8 cellular contexts compared by ENCODE assay signal in genomic region chr19:39125554-39126311, GRCh38. TPM values are rescaled to one million over a fixed set of nuclear protein-coding genes. Genes with fewer than 3 reads are reported as not detected.
DNase-seq lines count a peak whose midpoint lies in the region; ATAC-seq and TF ChIP-seq lines count a peak whose summit lies in the region.

TSS of gene PAK4 (plus strand) at chr19:39125786. CDS start at chr19:39169554, 43,768 bp downstream.

- H3K27me3 Mint-ChIP-seq in T-helper 17 cell (peaks cover 5% of the 10 kb centered on the region), progenitor cell of endocrine pancreas (peaks cover 3% of the 10 kb centered on the region)

- H3K4me3 ChIP-seq in urinary bladder (ENCODE audit: low read depth, low read length): peak within 1 kb of the TSS; percentile 76

- H3K9me3 ChIP-seq in T-helper 17 cell (ENCODE audit: control insufficient read depth, low read length, poor library complexity, severe bottlenecking): no peaks in the 10 kb centered on the region

- H3K4me1 Mint-ChIP-seq in T-helper 17 cell: peaks cover 38% of the 10 kb centered on the region
- H3K4me1 Mint-ChIP-seq in progenitor cell of endocrine pancreas (ENCODE audit: low read depth): peaks cover 32% of the 10 kb centered on the region

- H3K36me3 ChIP-seq in urinary bladder (ENCODE audit: insufficient read depth): no peaks in the 10 kb centered on the region

- H3K4me1 ChIP-seq in urinary bladder (ENCODE audit: insufficient read depth): no peaks in the 10 kb centered on the region

- in situ Hi-C loops in GM13977 (cut with MboI; ENCODE audit: low pct_unique_long_range_greater_than_20kb, low sequenced_read_pairs, unreplicated experiment): loop anchor here (10.0 kb wide), 1 partner anchor 209 kb away; the partner anchor contains the start of gene GMFG

- ATAC-seq in HG02884 (IDR thresholded peaks at IDR 0.05; ENCODE audit: unreplicated experiment) (peak; percentile 94), T-helper 17 cell (peak; percentile 98), left cardiac atrium (peak; percentile 99 to 100)

- H3K4me3 Mint-ChIP-seq in T-helper 17 cell (peak within 1 kb of the TSS; percentile 99), progenitor cell of endocrine pancreas (ENCODE audit: low read depth) (peak within 1 kb of the TSS; percentile 89)

- H3K27ac Mint-ChIP-seq in T-helper 17 cell (peak within 1 kb of the TSS; percentile 96), progenitor cell of endocrine pancreas (peak within 1 kb of the TSS; percentile 96)

- peak within 1 kb of the TSS; percentile 64 for H3K27ac ChIP-seq in urinary bladder (ENCODE audit: low read depth)

- intact Hi-C loops in left cardiac atrium (cut with DNase I): no loop called here

- under 1% methylated on average over 64 of the region's 64 CpGs for WGBS in urinary bladder

- H3K36me3 Mint-ChIP-seq in T-helper 17 cell (ENCODE audit: low read depth) (peaks cover 2% of the 10 kb centered on the region), progenitor cell of endocrine pancreas (ENCODE audit: insufficient read depth) (no peaks in the 10 kb centered on the region)

- DNase-seq in GM13977 (ENCODE audit: low spot score): peak; percentile 100
- peak; percentile 96 for DNase-seq in NCI-H1694 treated with DMSO at 0.1 percent for 48 hours (lab: John Stamatoyannopoulos, UW)
- peak; percentile 92 to 94 (median 93) for DNase-seq in T-helper 17 cell
- peak; percentile 65 to 99 (median 95) for DNase-seq in amygdala (lab: John Stamatoyannopoulos, UW)
- peak; percentile 98 for DNase-seq in left cardiac atrium
- peak; percentile 95 for DNase-seq in progenitor cell of endocrine pancreas (ENCODE audit: low spot score, unreplicated experiment)

- TF ChIP-seq CTCF in GM13977 (IDR thresholded peaks at IDR 0.05; ENCODE audit: extremely low read depth, insufficient read depth, missing control alignments) (no peak), progenitor cell of endocrine pancreas (IDR thresholded peaks at IDR 0.05; ENCODE audit: unreplicated experiment) (peak; percentile 11)

- H3K9me3 Mint-ChIP-seq in progenitor cell of endocrine pancreas (ENCODE audit: low read depth): no peaks in the 10 kb centered on the region

RNA-seq across cellular contexts. Expression of gene PAK4, which starts in this region (rescaled TPM):
- total RNA-seq in T-helper 17 cell (1 to 10 TPM; 9.6 to 9.7 TPM), left cardiac atrium (10 to 100 TPM; 15.8 to 17.2 TPM), progenitor cell of endocrine pancreas (73.9 and 75.8 TPM in 2 replicates), urinary bladder (7.8 TPM)
- polyA plus RNA-seq in urinary bladder: 33.1 TPM

Comparison
In these comparisons a context has a peak if more than half of its experiments do, and no peak if none do; other contexts are left out.
1. Peak in every context shown above with its lines: DNase-seq, ATAC-seq, H3K4me3 ChIP-seq and H3K27ac ChIP-seq.